ENCODE assay signal across 19 cellular contexts in the genomic region with DNA sequence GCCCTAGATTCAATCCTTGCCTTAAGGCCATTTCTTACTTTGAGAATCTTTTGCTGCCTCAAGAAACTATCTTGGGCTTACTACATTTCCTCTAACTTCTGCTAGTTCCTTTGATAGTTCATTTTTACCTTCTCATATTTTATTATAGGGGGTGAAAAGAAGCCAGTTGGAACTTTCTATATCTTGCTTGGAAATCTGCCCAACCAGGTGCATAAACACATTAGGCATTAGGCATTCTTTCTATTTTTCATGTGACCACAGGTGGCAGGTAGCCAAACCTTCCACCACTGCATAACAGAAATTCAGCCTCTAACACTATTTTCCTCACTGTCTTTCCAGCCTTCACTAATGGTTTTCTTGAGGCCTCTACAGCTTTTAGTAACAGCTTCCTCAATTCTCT.
DNase-seq lines count a peak whose midpoint lies in the region; ATAC-seq and TF ChIP-seq lines count a peak whose summit lies in the region.
"Had no signal": no experiment of that assay in that cellular context is flagged by ENCODE, and none has a peak within 500 bp of the region (broad histone marks: within the 10 kb centered on the region; RNA-seq: fewer than 3 reads in every experiment).

No MANE protein-coding gene starts in this region.

- H3K27ac Mint-ChIP-seq in nephron = peak overlapping the region in 2 of 3 experiments; percentile 19 to 57
- H3K27ac Mint-ChIP-seq: activated naive CD4-positive, alpha-beta T cell treated with anti-CD3 and anti-CD28 coated beads, Interleukin-2, amount 50 U/mL, for 72 hours; IgD-negative memory B cell; stimulated activated effector memory CD8-positive, alpha-beta T cell treated with anti-CD3 and anti-CD28 coated beads, Interleukin-12 subunit alpha, Interleukin-12 subunit beta, amount 100 ng/mL, for 72 hours; T-cell had no signal

- TF ChIP-seq CTCF in nephron (IDR thresholded peaks at IDR 0.05; ENCODE audit: unreplicated experiment in 3 of 3) = no peak

- no peaks in the 10 kb centered on the region for H3K36me3 ChIP-seq in SJCRH30
- H3K36me3 ChIP-seq: BLaER1 treated with 17β-estradiol and CSF1 and Interleukin-3, amounts not matched to agents 10 nM and 100 nM; upper lobe of right lung had no signal

- no peaks in the 10 kb centered on the region for H3K9me3 ChIP-seq in SJCRH30 (replicated peaks)
- H3K9me3 ChIP-seq: BLaER1 treated with 17β-estradiol and CSF1 and Interleukin-3, amounts not matched to agents 10 nM and 100 nM; upper lobe of right lung had no signal

- H3K4me3 ChIP-seq in Jurkat, Clone E6-1 (ENCODE audit: low read length) = no peak overlapping the region
- no peak overlapping the region for H3K4me3 ChIP-seq in SJCRH30
- H3K4me3 ChIP-seq: BLaER1 treated with 17β-estradiol and CSF1 and Interleukin-3, amounts not matched to agents 10 nM and 100 nM; upper lobe of right lung had no signal

- DNase-seq in Jurkat, Clone E6-1 (ENCODE audit: low read depth, low spot score) = peak; percentile 83
- DNase-seq in NCI-H2107 treated with DMSO at 0.1 percent for 48 hours (lab: John Stamatoyannopoulos, UW; ENCODE audit: unreplicated experiment) = peak; percentile 79
- DNase-seq in SJCRH30 = peak; percentile 40 to 75
- no peak for DNase-seq in NCI-H1930 (lab: John Stamatoyannopoulos, UW)
- no peak for DNase-seq in activated CD8-positive, alpha-beta memory T cell treated with anti-CD3 and anti-CD28 coated beads, Interleukin-2, amount 50 U/mL, for 48 hours
- DNase-seq in central memory CD4-positive, alpha-beta T cell = no peak
- DNase-seq: foreskin melanocyte; mesenchymal stem cell; OCI-M1; stimulated activated CD4-positive, alpha-beta T cell treated with anti-CD3 and anti-CD28 coated beads, Interleukin-4, amount 100 ng/mL, for 4 hours; T-cell; upper lobe of right lung had no signal

- H3K9me3 Mint-ChIP-seq in nephron = no peaks in the 10 kb centered on the region
- H3K9me3 Mint-ChIP-seq: central memory CD8-positive, alpha-beta T cell; stimulated activated effector memory CD8-positive, alpha-beta T cell treated with anti-CD3 and anti-CD28 coated beads, Interleukin-12 subunit alpha, Interleukin-12 subunit beta, amount 100 ng/mL, for 72 hours; T-cell had no signal

- no peak overlapping the region for H3K4me3 Mint-ChIP-seq in nephron
- H3K4me3 Mint-ChIP-seq: central memory CD8-positive, alpha-beta T cell; IgD-negative memory B cell; stimulated activated effector memory CD8-positive, alpha-beta T cell treated with anti-CD3 and anti-CD28 coated beads, Interleukin-12 subunit alpha, Interleukin-12 subunit beta, amount 100 ng/mL, for 72 hours; T-cell had no signal

- no peaks in the 10 kb centered on the region for H3K4me1 Mint-ChIP-seq in nephron
- H3K4me1 Mint-ChIP-seq: central memory CD8-positive, alpha-beta T cell; IgD-negative memory B cell; stimulated activated effector memory CD8-positive, alpha-beta T cell treated with anti-CD3 and anti-CD28 coated beads, Interleukin-12 subunit alpha, Interleukin-12 subunit beta, amount 100 ng/mL, for 72 hours; T-cell had no signal

- ATAC-seq in HG03457 (IDR thresholded peaks at IDR 0.05; ENCODE audit: unreplicated experiment) = no peak
- ATAC-seq: activated naive CD4-positive, alpha-beta T cell treated with anti-CD3 and anti-CD28 coated beads, Interleukin-2, amount 50 U/mL, for 72 hours; T-cell; upper lobe of right lung had no signal

- H3K36me3 Mint-ChIP-seq in nephron (ENCODE audit: low read depth) = no peaks in the 10 kb centered on the region
- H3K36me3 Mint-ChIP-seq: activated naive CD4-positive, alpha-beta T cell treated with anti-CD3 and anti-CD28 coated beads, Interleukin-2, amount 50 U/mL, for 72 hours; stimulated activated effector memory CD8-positive, alpha-beta T cell treated with anti-CD3 and anti-CD28 coated beads, Interleukin-12 subunit alpha, Interleukin-12 subunit beta, amount 100 ng/mL, for 72 hours; T-cell had no signal

- no peaks in the 10 kb centered on the region for H3K27me3 Mint-ChIP-seq in nephron (ENCODE audit: low read depth)
- H3K27me3 Mint-ChIP-seq: IgD-negative memory B cell had no signal

- no peaks in the 10 kb centered on the region for H3K27me3 ChIP-seq in SJCRH30
- H3K27me3 ChIP-seq: BLaER1 treated with 17β-estradiol and CSF1 and Interleukin-3, amounts not matched to agents 10 nM and 100 nM; upper lobe of right lung had no signal

- H3K4me1 ChIP-seq in SJCRH30 = peaks cover 9% of the 10 kb centered on the region
- H3K4me1 ChIP-seq: BLaER1 treated with 17β-estradiol and CSF1 and Interleukin-3, amounts not matched to agents 10 nM and 100 nM; upper lobe of right lung had no signal

- no peak overlapping the region for H3K27ac ChIP-seq in SJCRH30
- H3K27ac ChIP-seq: BLaER1 treated with 17β-estradiol and CSF1 and Interleukin-3, amounts not matched to agents 10 nM and 100 nM; upper lobe of right lung had no signal

Comparison
In these comparisons a context has a peak if more than half of its experiments do, and no peak if none do; other contexts are left out.
1. DNase-seq: peak in Jurkat, Clone E6-1 (single experiment), NCI-H2107 treated with DMSO at 0.1 percent for 48 hours (single experiment) and SJCRH30 (2 of 2); none in NCI-H1930 (0 of 2), activated CD8-positive, alpha-beta memory T cell treated with anti-CD3 and anti-CD28 coated beads, Interleukin-2, amount 50 U/mL, for 48 hours (single experiment) and central memory CD4-positive, alpha-beta T cell (single experiment).